1 cellular context compared by ENCODE assay signal in the genomic region with DNA sequence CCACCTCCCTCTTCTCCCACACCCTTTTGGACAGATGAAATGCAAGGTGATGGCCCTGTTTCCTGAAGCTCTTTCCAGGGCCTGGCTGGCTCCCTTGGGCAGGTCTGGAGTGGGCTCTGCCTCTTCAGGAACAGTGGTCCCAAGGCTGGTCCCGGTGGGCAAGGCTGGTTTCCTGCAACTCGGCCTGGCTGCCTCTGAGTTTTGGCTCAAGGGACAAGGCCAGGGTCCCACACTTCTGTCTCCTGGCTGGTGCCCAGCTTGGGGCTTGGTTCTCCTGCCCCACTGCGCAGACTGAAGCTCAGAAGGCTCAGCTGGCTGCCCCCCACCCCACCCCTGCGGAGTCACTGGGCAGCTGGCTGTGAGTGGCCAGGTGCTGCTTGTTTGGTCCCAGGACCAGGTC.
A peak's percentile ranks its signal among the peaks of the same experiment; 100 is the strongest.
TF ChIP-seq lines count a peak whose summit lies in the region.

No MANE protein-coding gene starts in this region.

TF ChIP-seq in HepG2, 621 proteins besides CTCF, POLR2A, EP300 and RAD21:
- TF ChIP-seq ZNF232 (CRISPR knock-in tag; IDR thresholded peaks at IDR 0.05; ENCODE audit: borderline replicate concordance) (no peak), POLR2G (IDR thresholded peaks at IDR 0.05; ENCODE audit: low read depth, low read length) (peak; percentile 15; the same call in 1 of the 2 replicates), ZNF768 (CRISPR knock-in tag; IDR thresholded peaks at IDR 0.05) (0 out of 2 replicates have a peak, but pooled peaks have one; percentile 12)
